Comparison of ENCODE assay signal across 2 cellular contexts in the genomic region with DNA sequence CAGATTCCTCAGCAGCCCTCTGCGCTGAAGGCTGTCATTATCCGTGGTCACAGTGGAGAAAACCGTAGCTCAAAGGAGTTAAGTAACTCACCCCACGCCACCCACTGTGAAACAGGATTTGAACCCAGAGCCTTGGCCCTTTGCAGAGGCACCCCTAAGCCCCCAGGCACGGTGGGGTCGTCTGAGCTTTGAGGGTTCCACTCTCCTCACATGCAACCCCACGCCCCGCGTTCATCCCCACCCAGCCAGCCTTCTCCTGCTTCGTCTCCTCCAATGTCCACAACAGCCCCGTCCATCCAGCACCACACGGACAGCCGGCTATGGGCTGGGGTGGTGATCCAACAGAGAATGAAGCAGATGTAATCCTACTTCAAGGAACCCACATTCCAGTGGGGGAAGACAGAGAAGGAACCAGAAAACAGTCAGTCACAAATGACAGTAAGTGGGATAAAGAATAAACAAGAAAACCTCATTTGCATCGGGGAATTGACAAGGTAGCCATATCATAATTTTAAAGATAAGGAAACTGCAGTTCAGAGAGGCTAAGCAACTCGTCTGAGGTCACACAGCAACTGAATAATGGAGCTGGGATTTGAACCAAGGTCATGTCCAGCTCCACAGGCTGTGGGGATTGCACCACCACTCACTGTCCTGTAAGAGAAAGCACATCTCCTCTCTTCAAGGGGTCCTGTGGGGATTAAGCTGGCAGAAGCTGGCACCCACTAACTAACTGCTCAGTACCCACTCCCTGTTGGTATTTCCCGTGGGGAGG.
TF ChIP-seq lines count a peak whose summit lies in the region.

No MANE protein-coding gene starts in this region.

TF ChIP-seq in A549, 52 proteins besides CTCF, POLR2A, EP300 and RAD21:
- peak; percentile 77 for TF ChIP-seq ZFP36 (IDR thresholded peaks at IDR 0.05; ENCODE audit: borderline replicate concordance, partially characterized antibody)
- TF ChIP-seq KDM1A (IDR thresholded peaks at IDR 0.05; ENCODE audit: low read depth): peak; percentile 75; the same call in 1 of the 2 replicates
- TF ChIP-seq FOSB (CRISPR knock-in tag; IDR thresholded peaks at IDR 0.05): no peak

TF ChIP-seq in H1, 55 proteins besides CTCF, POLR2A, EP300 and RAD21:
- no peak for TF ChIP-seq E2F6 (IDR thresholded peaks at IDR 0.05)
- TF ChIP-seq KDM1A (IDR thresholded peaks at IDR 0.05; ENCODE audit: borderline replicate concordance, low read length): 0 out of 2 replicates have a peak, but pooled peaks have one; percentile 41
